Comparison of ENCODE assay signal across 1 cellular context in the genomic region with DNA sequence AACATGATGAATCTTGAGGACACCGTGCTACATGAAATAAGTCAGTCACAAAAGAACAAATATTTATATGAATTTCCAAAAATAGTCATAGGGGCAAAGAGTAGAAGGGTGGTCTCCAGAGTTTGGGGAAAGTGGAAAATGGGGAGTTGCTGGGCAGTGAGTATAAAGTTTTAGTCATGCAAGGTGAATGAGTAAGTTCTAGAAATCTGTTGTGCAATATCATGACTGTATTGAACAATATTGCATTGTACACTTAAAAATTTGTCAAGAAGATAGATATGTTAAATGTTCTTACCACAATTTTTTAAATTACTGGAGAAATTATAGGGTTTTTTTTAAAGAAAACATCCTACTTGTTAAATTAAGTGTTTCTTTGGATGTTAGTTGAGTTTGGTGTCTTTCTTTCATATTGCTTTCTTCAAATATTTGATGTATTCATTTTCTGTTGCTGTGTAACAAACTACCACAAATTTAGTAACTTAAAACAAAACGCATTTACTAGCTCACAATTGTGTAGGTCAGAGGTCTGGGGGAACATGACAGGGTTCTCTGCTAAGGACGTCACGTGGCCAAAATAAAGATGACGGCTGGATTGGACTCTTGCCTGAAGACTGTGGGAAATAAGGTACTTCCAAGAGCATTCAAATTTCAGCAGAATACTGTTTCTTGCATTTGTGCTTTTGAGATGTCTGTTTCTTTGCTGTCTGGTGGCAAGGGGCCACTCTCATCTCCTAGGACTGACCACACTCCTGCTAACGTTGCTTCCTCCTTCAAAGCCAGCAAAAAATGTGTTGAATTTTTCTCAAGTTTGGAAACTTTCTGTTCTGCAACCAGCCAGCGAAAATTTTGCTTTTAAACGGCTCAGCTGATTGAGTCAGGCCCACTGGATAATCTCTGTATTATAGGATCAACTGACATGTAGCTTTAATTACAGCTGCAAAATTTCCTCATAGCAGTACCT.
TF ChIP-seq lines count a peak whose summit lies in the region.

No MANE protein-coding gene starts in this region.

TF ChIP-seq in K562, 482 proteins besides CTCF, POLR2A, EP300 and RAD21 (continued from another document):
- TF ChIP-seq, protein P1, sequence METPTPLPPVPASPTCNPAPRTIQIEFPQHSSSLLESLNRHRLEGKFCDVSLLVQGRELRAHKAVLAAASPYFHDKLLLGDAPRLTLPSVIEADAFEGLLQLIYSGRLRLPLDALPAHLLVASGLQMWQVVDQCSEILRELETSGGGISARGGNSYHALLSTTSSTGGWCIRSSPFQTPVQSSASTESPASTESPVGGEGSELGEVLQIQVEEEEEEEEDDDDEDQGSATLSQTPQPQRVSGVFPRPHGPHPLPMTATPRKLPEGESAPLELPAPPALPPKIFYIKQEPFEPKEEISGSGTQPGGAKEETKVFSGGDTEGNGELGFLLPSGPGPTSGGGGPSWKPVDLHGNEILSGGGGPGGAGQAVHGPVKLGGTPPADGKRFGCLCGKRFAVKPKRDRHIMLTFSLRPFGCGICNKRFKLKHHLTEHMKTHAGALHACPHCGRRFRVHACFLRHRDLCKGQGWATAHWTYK (CRISPR knock-in tag; IDR thresholded peaks at IDR 0.05) = no peak
- TF ChIP-seq MEIS2 (IDR thresholded peaks at IDR 0.05; ENCODE audit: partially characterized antibody) (no peak), ZNF695 (CRISPR knock-in tag; IDR thresholded peaks at IDR 0.05) (no peak)
- TF ChIP-seq, protein P2, sequence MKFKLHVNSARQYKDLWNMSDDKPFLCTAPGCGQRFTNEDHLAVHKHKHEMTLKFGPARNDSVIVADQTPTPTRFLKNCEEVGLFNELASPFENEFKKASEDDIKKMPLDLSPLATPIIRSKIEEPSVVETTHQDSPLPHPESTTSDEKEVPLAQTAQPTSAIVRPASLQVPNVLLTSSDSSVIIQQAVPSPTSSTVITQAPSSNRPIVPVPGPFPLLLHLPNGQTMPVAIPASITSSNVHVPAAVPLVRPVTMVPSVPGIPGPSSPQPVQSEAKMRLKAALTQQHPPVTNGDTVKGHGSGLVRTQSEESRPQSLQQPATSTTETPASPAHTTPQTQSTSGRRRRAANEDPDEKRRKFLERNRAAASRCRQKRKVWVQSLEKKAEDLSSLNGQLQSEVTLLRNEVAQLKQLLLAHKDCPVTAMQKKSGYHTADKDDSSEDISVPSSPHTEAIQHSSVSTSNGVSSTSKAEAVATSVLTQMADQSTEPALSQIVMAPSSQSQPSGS (CRISPR knock-in tag; IDR thresholded peaks at IDR 0.05) = no peak
